Comparison of ENCODE assay signal across 24 cellular contexts in genomic region chr11:20477418-20478090, GRCh38.
DNase-seq lines count a peak whose midpoint lies in the region; ATAC-seq, FAIRE-seq and TF ChIP-seq lines count a peak whose summit lies in the region.
"Had no signal": no experiment of that assay in that cellular context is flagged by ENCODE, and none has a peak within 500 bp of the region (broad histone marks: within the 10 kb centered on the region; RNA-seq: fewer than 3 reads in every experiment).

No MANE protein-coding gene starts in this region.

- H3K36me3 Mint-ChIP-seq in immature natural killer cell, result peaks cover 11 to 23% (median 13%) of the 10 kb centered on the region in 3 donors

- TF ChIP-seq EP300 in transverse colon (IDR thresholded peaks at IDR 0.05; ENCODE audit: low read depth), result no peak

- POLR2A ChIA-PET in Panc1 (lab: Charles Lee), result no interaction called here

- DNase-seq in DMS53 treated with DMSO at 0.1 percent for 48 hours (lab: John Stamatoyannopoulos, UW; ENCODE audit: unreplicated experiment) (peak; percentile 65), H54 (ENCODE audit: insufficient read length, low spot score) (no peak), Panc1 (ENCODE audit: low read depth, low spot score) (peak; percentile 7), immature natural killer cell (no peak), transverse colon (no peak), midbrain (lab: John Stamatoyannopoulos, UW) (no peak)
- DNase-seq: activated CD4-positive, alpha-beta T cell treated with anti-CD3 and anti-CD28 coated beads for 1 hour; CD4-positive, alpha-beta T cell; cerebellar nuclear complex; GDM1; NCI-H1417; NCI-H510A treated with DMSO at 0.1 percent for 48 hours; psoas muscle; small intestine; stimulated activated CD4-positive, alpha-beta T cell treated with anti-CD3 and anti-CD28 coated beads, Interleukin-2, amount 100 ng/mL, for 24 hours; T-helper 9 cell had no signal

- in situ Hi-C loops in Panc1 (cut with HindIII; ENCODE audit: low pct_unique_long_range_greater_than_20kb, low sequenced_read_pairs) (no loop called here), transverse colon (cut with MboI; ENCODE audit: low pct_ligation_motif_present in 1 of 4, low pct_unique_long_range_greater_than_20kb in 1 of 4, low sequenced_read_pairs in 3 of 4) (no loop called here)

- H3K27me3 ChIP-seq in Panc1 (ENCODE audit: control insufficient read depth, insufficient read depth, low read length), result no peaks in the 10 kb centered on the region
- H3K27me3 ChIP-seq in transverse colon, result no peaks in the 10 kb centered on the region
- H3K27me3 ChIP-seq: ascending aorta, esophagus muscularis mucosa, hepatocyte had no signal

- no peak for TF ChIP-seq POLR2A in H54 (IDR thresholded peaks at IDR 0.05; ENCODE audit: low read depth, low read length)
- no peak for TF ChIP-seq POLR2A in transverse colon (IDR thresholded peaks at IDR 0.05)

- H3K4me1 Mint-ChIP-seq in immature natural killer cell, result peaks cover 10 to 21% of the 10 kb centered on the region in 2 donors

- ATAC-seq in Panc1, result no peak
- no peak for ATAC-seq in GM19395 (IDR thresholded peaks at IDR 0.05; ENCODE audit: unreplicated experiment)
- ATAC-seq: psoas muscle; stimulated activated memory B cell treated with anti-CD40 and anti-IgM and Interleukin-4, amounts not matched to agents 10 μg/mL and 1 μg/mL and 100 μg/mL, for 72 hours had no signal

- peaks cover 1 to 2% (median 2%) of the 10 kb centered on the region in 3 donors for H3K27me3 Mint-ChIP-seq in immature natural killer cell (ENCODE audit: low read depth in 3 of 3)
- H3K27me3 Mint-ChIP-seq: activated naive CD4-positive, alpha-beta T cell treated with anti-CD3 and anti-CD28 coated beads, Interleukin-2, amount 50 U/mL, for 24 hours; CD4-positive, alpha-beta T cell; stimulated activated memory B cell treated with anti-CD40 and anti-IgM and Interleukin-4, amounts not matched to agents 10 μg/mL and 1 μg/mL and 100 μg/mL, for 72 hours had no signal

- no peaks in the 10 kb centered on the region for H3K36me3 ChIP-seq in Panc1 (ENCODE audit: control insufficient read depth, insufficient read depth, low read length)
- H3K36me3 ChIP-seq in transverse colon, result no peaks in the 10 kb centered on the region
- H3K36me3 ChIP-seq: ascending aorta, esophagus muscularis mucosa had no signal

- no TSS peak for BruUV-seq in Panc1 (replicated peaks; lab: Mats Ljungman, UMichigan)

- H3K4me3 Mint-ChIP-seq in immature natural killer cell, result no peak overlapping the region
- H3K4me3 Mint-ChIP-seq: activated naive CD4-positive, alpha-beta T cell treated with anti-CD3 and anti-CD28 coated beads, Interleukin-2, amount 50 U/mL, for 24 hours; CD4-positive, alpha-beta T cell; stimulated activated memory B cell treated with anti-CD40 and anti-IgM and Interleukin-4, amounts not matched to agents 10 μg/mL and 1 μg/mL and 100 μg/mL, for 72 hours had no signal

- no peaks in the 10 kb centered on the region for H3K4me1 ChIP-seq in Panc1 (ENCODE audit: control insufficient read depth, insufficient read depth, low read length)
- H3K4me1 ChIP-seq in transverse colon, result no peaks in the 10 kb centered on the region
- H3K4me1 ChIP-seq: ascending aorta had no signal

- H3K27ac ChIP-seq in Panc1 (ENCODE audit: low read length) (no peak overlapping the region), transverse colon (no peak overlapping the region)
- H3K27ac ChIP-seq: ascending aorta, esophagus muscularis mucosa, hepatocyte, psoas muscle had no signal

- peak overlapping the region; percentile 7 to 47 (median 32) for H3K27ac Mint-ChIP-seq in immature natural killer cell
- H3K27ac Mint-ChIP-seq: activated naive CD4-positive, alpha-beta T cell treated with anti-CD3 and anti-CD28 coated beads, Interleukin-2, amount 50 U/mL, for 24 hours; CD4-positive, alpha-beta T cell; stimulated activated memory B cell treated with anti-CD40 and anti-IgM and Interleukin-4, amounts not matched to agents 10 μg/mL and 1 μg/mL and 100 μg/mL, for 72 hours had no signal

- TF ChIP-seq CTCF in Panc1 (IDR thresholded peaks at IDR 0.05) (no peak), transverse colon (IDR thresholded peaks at IDR 0.05) (no peak)

- intact Hi-C loops in Panc1 (cut with micrococcal nuclease; ENCODE audit: unreplicated experiment) (no loop called here), transverse colon (cut with DNase I; ENCODE audit: low total_unique reads) (no loop called here)

- FAIRE-seq in H54 (lab: Jason Lieb, UNC), result peak; percentile 23
- FAIRE-seq: frontal cortex, HTR-8/SVneo, small intestine had no signal

- CTCF ChIA-PET in Panc1 (lab: Charles Lee), result no interaction called here

- H3K4me3 ChIP-seq in Panc1 (ENCODE audit: low read depth in 2 of 2, low read length in 2 of 2), result no peak overlapping the region
- H3K4me3 ChIP-seq in transverse colon, result no peak overlapping the region
- H3K4me3 ChIP-seq: ascending aorta, esophagus muscularis mucosa, hepatocyte, psoas muscle had no signal

- WGBS in transverse colon (ENCODE audit: low coverage in 1 of 2), 2 donors, result 74 to 77% methylated on average over 6 to 7 of the region's 7 CpGs

- no peaks in the 10 kb centered on the region for H3K9me3 Mint-ChIP-seq in immature natural killer cell
- H3K9me3 Mint-ChIP-seq: activated naive CD4-positive, alpha-beta T cell treated with anti-CD3 and anti-CD28 coated beads, Interleukin-2, amount 50 U/mL, for 24 hours; CD4-positive, alpha-beta T cell; stimulated activated memory B cell treated with anti-CD40 and anti-IgM and Interleukin-4, amounts not matched to agents 10 μg/mL and 1 μg/mL and 100 μg/mL, for 72 hours had no signal

- H3K9me3 ChIP-seq in Panc1 (ENCODE audit: control insufficient read depth, insufficient read depth, low read depth, low read length), result no peaks in the 10 kb centered on the region
- no peaks in the 10 kb centered on the region for H3K9me3 ChIP-seq in transverse colon
- H3K9me3 ChIP-seq: ascending aorta, esophagus muscularis mucosa, psoas muscle had no signal

Comparison
In these comparisons a context has a peak if more than half of its experiments do, and no peak if none do; other contexts are left out.
1. DNase-seq: peak in DMS53 treated with DMSO at 0.1 percent for 48 hours (single experiment) and Panc1 (single experiment); none in H54 (single experiment), immature natural killer cell (0 of 3), transverse colon (single experiment) and midbrain (single experiment).